In genomic region chr9:34651876-34652602, GRCh38 we compare ENCODE assay signal across 8 cellular contexts. TPM values are rescaled to one million over a fixed set of nuclear protein-coding genes. Genes with fewer than 3 reads are reported as not detected.
DNase-seq lines count a peak whose midpoint lies in the region; ATAC-seq and TF ChIP-seq lines count a peak whose summit lies in the region.

Gene IL11RA (plus strand): TSS chr9:34652185. CDS start chr9:34655218, 3,033 bp downstream.

- intact Hi-C loops in dendritic cell treated with granulocyte-macrophage colony-stimulating factor and Interleukin-4, amounts not matched to agents 40 ng/mL and 50 ng/mL, for 4 days (cut with micrococcal nuclease): no loop called here
- intact Hi-C loops in left colon (cut with DNase I, micrococcal nuclease): no loop called here

- H3K27ac ChIP-seq in CD4-positive, CD25-positive, alpha-beta regulatory T cell (ENCODE audit: insufficient read depth, low read length, poor library complexity, severe bottlenecking): no peak within 1 kb of the TSS
- H3K27ac ChIP-seq in HUES48 (ENCODE audit: low read depth, low read length): no peak within 1 kb of the TSS

- peaks cover 20% of the 10 kb centered on the region for H3K4me1 ChIP-seq in CD4-positive, CD25-positive, alpha-beta regulatory T cell (ENCODE audit: control insufficient read depth, insufficient read depth, low read length, poor library complexity, severe bottlenecking)
- H3K4me1 ChIP-seq in HUES48 (ENCODE audit: control insufficient read depth, insufficient read depth, low read length): peaks cover 25% of the 10 kb centered on the region

- DNase-seq in CD4-positive, CD25-positive, alpha-beta regulatory T cell: peak in 1 of 3 donors; percentile 58
- DNase-seq in WTC11 (ENCODE audit: low spot score): peak; percentile 94
- peak; percentile 90 to 94 for DNase-seq in left colon
- DNase-seq in stimulated activated CD4-positive, alpha-beta T cell treated with anti-CD3 and anti-CD28 coated beads, Interleukin-12 subunit alpha, Interleukin-12 subunit beta, amount 100 ng/mL, for 48 hours (ENCODE audit: low read depth in 2 of 3, low spot score in 1 of 3): peak in 2 of 3 donors; percentile 47 to 53
- no peak for DNase-seq in DMS79 (lab: John Stamatoyannopoulos, UW)

- peaks cover 16% of the 10 kb centered on the region for H3K36me3 Mint-ChIP-seq in CD4-positive, CD25-positive, alpha-beta regulatory T cell
- H3K36me3 Mint-ChIP-seq in WTC11: peaks cover 18% of the 10 kb centered on the region
- H3K36me3 Mint-ChIP-seq in dendritic cell treated with granulocyte-macrophage colony-stimulating factor and Interleukin-4, amounts not matched to agents 40 ng/mL and 50 ng/mL, for 4 days (ENCODE audit: low read depth): peaks cover 33% of the 10 kb centered on the region

- H3K4me1 Mint-ChIP-seq in CD4-positive, CD25-positive, alpha-beta regulatory T cell: peaks cover 9 to 55% (median 48%) of the 10 kb centered on the region in 4 donors
- peaks cover 37% of the 10 kb centered on the region for H3K4me1 Mint-ChIP-seq in WTC11
- peaks cover 43% of the 10 kb centered on the region for H3K4me1 Mint-ChIP-seq in dendritic cell treated with granulocyte-macrophage colony-stimulating factor and Interleukin-4, amounts not matched to agents 40 ng/mL and 50 ng/mL, for 4 days (ENCODE audit: low read depth)

- H3K36me3 ChIP-seq in CD4-positive, CD25-positive, alpha-beta regulatory T cell (ENCODE audit: control insufficient read depth, insufficient read depth, low read length): peaks cover 31% of the 10 kb centered on the region
- peaks cover 23% of the 10 kb centered on the region for H3K36me3 ChIP-seq in HUES48 (ENCODE audit: control insufficient read depth, insufficient read depth, low read length)

- ATAC-seq in CD4-positive, CD25-positive, alpha-beta regulatory T cell (ENCODE audit: low read depth in 2 of 2): peak; percentile 55 to 71
- ATAC-seq in WTC11: peak; percentile 94
- ATAC-seq in left colon: peak; percentile 85
- ATAC-seq in HG02642 (IDR thresholded peaks at IDR 0.05; ENCODE audit: poor library complexity, unreplicated experiment): no peak

- POLR2A ChIA-PET in WTC11 (lab: Charles Lee): interaction anchor here (0.9 to 1.3 kb wide), 2 partner anchors 15 to 50 kb away, joined by 3 to 5 read pairs; partner anchors contain the start of gene SIGMAR1

- H3K27me3 Mint-ChIP-seq in CD4-positive, CD25-positive, alpha-beta regulatory T cell: no peaks in the 10 kb centered on the region
- H3K27me3 Mint-ChIP-seq in WTC11 (ENCODE audit: low read depth): no peaks in the 10 kb centered on the region
- H3K27me3 Mint-ChIP-seq in dendritic cell treated with granulocyte-macrophage colony-stimulating factor and Interleukin-4, amounts not matched to agents 40 ng/mL and 50 ng/mL, for 4 days: peaks cover 23% of the 10 kb centered on the region

- no peak for TF ChIP-seq CTCF in WTC11 (IDR thresholded peaks at IDR 0.05)

- H3K4me3 ChIP-seq in CD4-positive, CD25-positive, alpha-beta regulatory T cell (ENCODE audit: low read depth, low read length): no peak within 1 kb of the TSS
- peak within 1 kb of the TSS; percentile 62 for H3K4me3 ChIP-seq in HUES48 (ENCODE audit: low read depth, low read length)

- H3K9ac ChIP-seq in HUES48 (ENCODE audit: low read depth, low read length): no peak within 1 kb of the TSS

- no peaks in the 10 kb centered on the region for H3K9me3 ChIP-seq in CD4-positive, CD25-positive, alpha-beta regulatory T cell (ENCODE audit: control insufficient read depth in 2 of 2, low read length in 2 of 2)
- H3K9me3 ChIP-seq in HUES48 (ENCODE audit: control insufficient read depth, insufficient read depth, low read length): no peaks in the 10 kb centered on the region

- H3K27me3 ChIP-seq in CD4-positive, CD25-positive, alpha-beta regulatory T cell (ENCODE audit: control insufficient read depth, insufficient read depth, low read length): no peaks in the 10 kb centered on the region
- no peaks in the 10 kb centered on the region for H3K27me3 ChIP-seq in HUES48 (ENCODE audit: control insufficient read depth, insufficient read depth, low read length)

- H3K9me3 Mint-ChIP-seq in CD4-positive, CD25-positive, alpha-beta regulatory T cell: peaks cover 0 to 3% (median 0%) of the 10 kb centered on the region in 7 donors
- H3K9me3 Mint-ChIP-seq in WTC11: no peaks in the 10 kb centered on the region
- H3K9me3 Mint-ChIP-seq in dendritic cell treated with granulocyte-macrophage colony-stimulating factor and Interleukin-4, amounts not matched to agents 40 ng/mL and 50 ng/mL, for 4 days: no peaks in the 10 kb centered on the region

- CTCF ChIA-PET in WTC11 (lab: Charles Lee): interaction anchor here (0.6 to 4.2 kb wide), 7 partner anchors 12 to 717 kb away, joined by 3 to 31 read pairs (median 4); partner anchors contain the start of gene SIGMAR1

- H3K4me3 Mint-ChIP-seq in CD4-positive, CD25-positive, alpha-beta regulatory T cell: peak within 1 kb of the TSS in 2 of 4 donors; percentile 50 to 63
- H3K4me3 Mint-ChIP-seq in WTC11: peak within 1 kb of the TSS; percentile 81
- H3K4me3 Mint-ChIP-seq in dendritic cell treated with granulocyte-macrophage colony-stimulating factor and Interleukin-4, amounts not matched to agents 40 ng/mL and 50 ng/mL, for 4 days: peak within 1 kb of the TSS; percentile 37

- H3K27ac Mint-ChIP-seq in CD4-positive, CD25-positive, alpha-beta regulatory T cell: peak within 1 kb of the TSS; percentile 52 to 67 (median 52)
- peak within 1 kb of the TSS; percentile 94 for H3K27ac Mint-ChIP-seq in WTC11
- H3K27ac Mint-ChIP-seq in dendritic cell treated with granulocyte-macrophage colony-stimulating factor and Interleukin-4, amounts not matched to agents 40 ng/mL and 50 ng/mL, for 4 days: peak within 1 kb of the TSS; percentile 52

TF ChIP-seq in WTC11, 78 proteins besides CTCF, POLR2A, EP300 and RAD21 (continues in another document):
- peak; percentile 81 for TF ChIP-seq NFYB (CRISPR knock-in tag; conservative IDR thresholded peaks at IDR 0.05; ENCODE audit: low read depth)
- peak; percentile 87 for TF ChIP-seq SP1 (CRISPR knock-in tag; conservative IDR thresholded peaks at IDR 0.05)
- 0 out of 2 replicates have a peak, but pooled peaks have one; percentile 24 for TF ChIP-seq FOXK1 (CRISPR knock-in tag; IDR thresholded peaks at IDR 0.05)
- TF ChIP-seq GABPB1 (CRISPR knock-in tag; IDR thresholded peaks at IDR 0.05): peak; percentile 63
- TF ChIP-seq ZBTB21 (CRISPR knock-in tag; IDR thresholded peaks at IDR 0.05; ENCODE audit: borderline replicate concordance): 0 out of 2 replicates have a peak, but pooled peaks have one; percentile 47
- TF ChIP-seq, protein P1, sequence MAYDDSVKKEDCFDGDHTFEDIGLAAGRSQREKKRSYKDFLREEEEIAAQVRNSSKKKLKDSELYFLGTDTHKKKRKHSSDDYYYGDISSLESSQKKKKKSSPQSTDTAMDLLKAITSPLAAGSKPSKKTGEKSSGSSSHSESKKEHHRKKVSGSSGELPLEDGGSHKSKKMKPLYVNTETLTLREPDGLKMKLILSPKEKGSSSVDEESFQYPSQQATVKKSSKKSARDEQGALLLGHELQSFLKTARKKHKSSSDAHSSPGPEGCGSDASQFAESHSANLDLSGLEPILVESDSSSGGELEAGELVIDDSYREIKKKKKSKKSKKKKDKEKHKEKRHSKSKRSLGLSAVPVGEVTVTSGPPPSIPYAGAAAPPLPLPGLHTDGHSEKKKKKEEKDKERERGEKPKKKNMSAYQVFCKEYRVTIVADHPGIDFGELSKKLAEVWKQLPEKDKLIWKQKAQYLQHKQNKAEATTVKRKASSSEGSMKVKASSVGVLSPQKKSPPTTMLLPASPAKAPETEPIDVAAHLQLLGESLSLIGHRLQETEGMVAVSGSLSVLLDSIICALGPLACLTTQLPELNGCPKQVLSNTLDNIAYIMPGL (CRISPR knock-in tag; IDR thresholded peaks at IDR 0.05): no peak
- TF ChIP-seq NR2C2 (CRISPR knock-in tag; IDR thresholded peaks at IDR 0.05): no peak
- peak; percentile 56; the same call in 1 of the 2 replicates for TF ChIP-seq FOXP1 (CRISPR knock-in tag; IDR thresholded peaks at IDR 0.05; ENCODE audit: borderline replicate concordance)
- TF ChIP-seq PRDM15 (CRISPR knock-in tag; IDR thresholded peaks at IDR 0.05): peak; percentile 56; the same call in 1 of the 2 replicates
- peak; percentile 26; the same call in 1 of the 2 replicates for TF ChIP-seq ZMAT4 (CRISPR knock-in tag; IDR thresholded peaks at IDR 0.05)
- TF ChIP-seq TEAD4 (CRISPR knock-in tag; IDR thresholded peaks at IDR 0.05): no peak
- 0 out of 2 replicates have a peak, but pooled peaks have one; percentile 64 for TF ChIP-seq EMX1 (CRISPR knock-in tag; IDR thresholded peaks at IDR 0.05)

RNA-seq across cellular contexts. Expression of gene IL11RA, which starts in this region (rescaled TPM):
- 228 TPM for total RNA-seq in CD4-positive, CD25-positive, alpha-beta regulatory T cell
- 10 to 100 TPM in 2 of 4 donors, 1 to 10 TPM in 2; 7.3 to 12.3 (median 9.6) TPM for polyA plus RNA-seq in CD4-positive, CD25-positive, alpha-beta regulatory T cell
- total RNA-seq in WTC11 (2021): 7.2 to 8.6 TPM (median 7.6 TPM) in 3 replicates
- total RNA-seq in left colon: 10 to 100 TPM; 18.6 to 22.4 TPM
